22 cellular contexts compared by ENCODE assay signal in genomic region chr1:237029850-237030535, GRCh38. TPM values are rescaled to one million over a fixed set of nuclear protein-coding genes. Genes with fewer than 3 reads are reported as not detected.
DNase-seq lines count a peak whose midpoint lies in the region; ATAC-seq, FAIRE-seq and TF ChIP-seq lines count a peak whose summit lies in the region.
"Had no signal": no experiment of that assay in that cellular context is flagged by ENCODE, and none has a peak within 500 bp of the region (broad histone marks: within the 10 kb centered on the region; RNA-seq: fewer than 3 reads in every experiment).

No MANE protein-coding gene starts in this region.

- H3K4ac ChIP-seq in trophoblast cell (ENCODE audit: low read depth, low read length): no peak overlapping the region

- H3K4me2 ChIP-seq in trophoblast cell (ENCODE audit: low read length): no peak overlapping the region
- H3K4me2 ChIP-seq: A549, BLaER1 had no signal

- no peak overlapping the region for H3K14ac ChIP-seq in trophoblast cell (ENCODE audit: low read length)

- no peak overlapping the region for H2AK5ac ChIP-seq in trophoblast cell (ENCODE audit: low read length)

- peaks cover 11 to 14% of the 10 kb centered on the region in 2 experiments for H3K4me1 ChIP-seq in trophoblast cell (ENCODE audit: control insufficient read depth in 1 of 2, insufficient read depth in 2 of 2, low read length in 2 of 2)

- H3K9me3 Mint-ChIP-seq in chondrocyte (ENCODE audit: low read depth): peaks cover 6% of the 10 kb centered on the region
- H3K9me3 Mint-ChIP-seq: CD8-positive, alpha-beta T cell had no signal

- TF ChIP-seq POLR2A in GM12892 (IDR thresholded peaks at IDR 0.05; ENCODE audit: low read depth, low read length): no peak

- ATAC-seq in HG03139 (IDR thresholded peaks at IDR 0.05; ENCODE audit: unreplicated experiment): no peak
- ATAC-seq: A549; CD8-positive, alpha-beta T cell; GM12878 had no signal

- H2BK12ac ChIP-seq in trophoblast cell (ENCODE audit: low read length): peak overlapping the region; percentile 55

- H2AFZ ChIP-seq in trophoblast cell (ENCODE audit: insufficient read depth, low read length, poor library complexity): no peak overlapping the region

- no peak overlapping the region for H4K12ac ChIP-seq in trophoblast cell (ENCODE audit: low read depth, low read length)

- no peak overlapping the region for H2BK5ac ChIP-seq in trophoblast cell (ENCODE audit: low read depth, low read length, poor library complexity)

- peak overlapping the region; percentile 3 for H3K27ac ChIP-seq in trophoblast cell (ENCODE audit: low read depth, low read length)
- H3K27ac ChIP-seq: 22Rv1, A549, BLaER1, HL-60 had no signal

- H3K27ac Mint-ChIP-seq in chondrocyte (ENCODE audit: unreplicated experiment): peak overlapping the region; percentile 57
- H3K27ac Mint-ChIP-seq: CD8-positive, alpha-beta T cell; H9; IgD-negative memory B cell had no signal

- H3K23ac ChIP-seq in trophoblast cell (ENCODE audit: low read length): no peak overlapping the region

- no peak for FAIRE-seq in GM12892 (lab: Jason Lieb, UNC)
- FAIRE-seq: A549, GM12878, GM19239, H1 had no signal

- H3K4me3 Mint-ChIP-seq in chondrocyte (ENCODE audit: unreplicated experiment): no peak overlapping the region
- H3K4me3 Mint-ChIP-seq: CD8-positive, alpha-beta T cell; H9; IgD-negative memory B cell had no signal

- DNase-seq in NCI-H82 (lab: John Stamatoyannopoulos, UW): peak; percentile 23
- no peak for DNase-seq in NCI-H82 treated with DMSO at 0.1 percent for 48 hours (lab: John Stamatoyannopoulos, UW; ENCODE audit: unreplicated experiment)
- peak; percentile 52 for DNase-seq in RPMI8226
- no peak for DNase-seq in chondrocyte (ENCODE audit: low spot score)
- DNase-seq in trophoblast cell: no peak
- no peak for DNase-seq in dermis blood vessel endothelial cell
- no peak for DNase-seq in GM12892 (ENCODE audit: insufficient read length)
- DNase-seq: Calu3; CD8-positive, alpha-beta T cell; DMS79 treated with DMSO at 0.1 percent for 48 hours; H9 had no signal

- no peaks in the 10 kb centered on the region for H3K36me3 ChIP-seq in trophoblast cell (ENCODE audit: control insufficient read depth in 1 of 2, insufficient read depth in 2 of 2, low read length in 2 of 2)
- H3K36me3 ChIP-seq: BLaER1 had no signal

- H4K91ac ChIP-seq in trophoblast cell (ENCODE audit: low read depth, low read length): peak overlapping the region; percentile 81

- peak overlapping the region; percentile 36 for H2BK120ac ChIP-seq in trophoblast cell (ENCODE audit: insufficient read depth, low read length, poor library complexity)

- no peak for TF ChIP-seq CTCF in chondrocyte (IDR thresholded peaks at IDR 0.05)

- no CpG with 5 or more reads among the region's 9 CpGs for WGBS in trophoblast cell (ENCODE audit: extremely low coverage, insufficient coverage, insufficient read length)

- H3K4me1 Mint-ChIP-seq in chondrocyte (ENCODE audit: low read depth): peaks cover 15% of the 10 kb centered on the region
- H3K4me1 Mint-ChIP-seq: IgD-negative memory B cell had no signal

- no peaks in the 10 kb centered on the region for H3K27me3 ChIP-seq in trophoblast cell (ENCODE audit: insufficient read depth, low read length)
- H3K27me3 ChIP-seq: BLaER1 had no signal

- H3K79me2 ChIP-seq in trophoblast cell (ENCODE audit: control insufficient read depth, insufficient read depth, low read length, poor library complexity): peaks cover 3% of the 10 kb centered on the region

- no peak overlapping the region for H3K18ac ChIP-seq in trophoblast cell (ENCODE audit: low read length)

- no peak overlapping the region for H3K9ac ChIP-seq in trophoblast cell (ENCODE audit: low read length)
- H3K9ac ChIP-seq: BLaER1 had no signal

- H3K9me3 ChIP-seq in trophoblast cell (ENCODE audit: insufficient read depth, low read depth, low read length): no peaks in the 10 kb centered on the region
- H3K9me3 ChIP-seq: BLaER1 had no signal

- H3K27me3 Mint-ChIP-seq in chondrocyte (ENCODE audit: low read depth): peaks cover 7% of the 10 kb centered on the region

- H3K79me1 ChIP-seq in trophoblast cell (ENCODE audit: low read length): peaks cover 12% of the 10 kb centered on the region

- peaks cover 3% of the 10 kb centered on the region for H3K36me3 Mint-ChIP-seq in chondrocyte (ENCODE audit: low read depth)
- H3K36me3 Mint-ChIP-seq: CD8-positive, alpha-beta T cell had no signal

- H4K8ac ChIP-seq in trophoblast cell (ENCODE audit: low read depth, low read length): no peak overlapping the region

- no peak overlapping the region for H3K4me3 ChIP-seq in trophoblast cell (ENCODE audit: low read depth, low read length)
- H3K4me3 ChIP-seq: A549, BLaER1, GM12878 had no signal

RNA-seq across cellular contexts. Expression of gene RYR2, which starts 12.0 kb away (rescaled TPM):
- 0.02 to 0.15 TPM (median 0.12 TPM) in 3 replicates for total RNA-seq in chondrocyte
- 4.4 and 5.2 TPM in 2 replicates for polyA plus RNA-seq in trophoblast cell (2013)
- under 0.01 and 0.09 TPM in 2 replicates for total RNA-seq in dermis blood vessel endothelial cell
- polyA plus RNA-seq in GM12892 (2012; ENCODE audit: missing spikeins): not detected
- total RNA-seq: CD8-positive, alpha-beta T cell; G401; GM12878 had no signal
- polyA plus RNA-seq: IgD-negative memory B cell had no signal

RNA-seq across cellular contexts. Expression of gene MT1HL1, which starts 25.8 kb away (rescaled TPM):
- total RNA-seq in chondrocyte (not detected in 3 replicates), dermis blood vessel endothelial cell (not detected in 2 replicates)
- polyA plus RNA-seq in trophoblast cell (2013): not detected in 2 replicates
- not detected for polyA plus RNA-seq in GM12892 (2012; ENCODE audit: missing spikeins)
- total RNA-seq: Calu3; CD8-positive, alpha-beta T cell; G401; GM12878; H1; H9; HT1080 had no signal
- polyA plus RNA-seq: A549, GM12878, H1, IgD-negative memory B cell had no signal

Comparison
In these comparisons a context has a peak if more than half of its experiments do, and no peak if none do; other contexts are left out.
1. DNase-seq: peak in NCI-H82 (single experiment) and RPMI8226 (single experiment); none in NCI-H82 treated with DMSO at 0.1 percent for 48 hours (single experiment), chondrocyte (single experiment), trophoblast cell (0 of 2), dermis blood vessel endothelial cell (single experiment) and GM12892 (single experiment).